In genomic region chr17:6641374-6641818, GRCh38 we compare ENCODE assay signal across 8 cellular contexts. TPM values are rescaled to one million over a fixed set of nuclear protein-coding genes. Genes with fewer than 3 reads are reported as not detected.
DNase-seq lines count a peak whose midpoint lies in the region; ATAC-seq and FAIRE-seq lines count a peak whose summit lies in the region.

No MANE protein-coding gene starts in this region.

- H3K9me3 ChIP-seq in muscle layer of duodenum (ENCODE audit: control insufficient read depth in 1 of 2, low read length in 2 of 2): no peaks in the 10 kb centered on the region

- peak overlapping the region; percentile 79 to 96 for H3K4me3 ChIP-seq in muscle layer of duodenum (ENCODE audit: low read depth in 1 of 2, low read length in 2 of 2)

- intact Hi-C loops in sciatic nerve (cut with DNase I): no loop called here

- ATAC-seq in HG03108 (IDR thresholded peaks at IDR 0.05; ENCODE audit: unreplicated experiment) (no peak), sciatic nerve (no peak)

- no peak for DNase-seq in GM18507 (ENCODE audit: extremely low spot score, insufficient read length, low read depth)
- peak; percentile 39 for DNase-seq in NCI-H69 (lab: John Stamatoyannopoulos, UW)
- peak; percentile 53 for DNase-seq in cerebellar cortex (ENCODE audit: low spot score)
- no peak for DNase-seq in T-helper 9 cell
- no peak for DNase-seq in inferior parietal cortex (ENCODE audit: extremely low spot score)
- no peak for DNase-seq in sciatic nerve (ENCODE audit: low spot score)

- H3K4me1 ChIP-seq in muscle layer of duodenum (ENCODE audit: control insufficient read depth in 1 of 2, insufficient read depth in 2 of 2, low read length in 2 of 2): peaks cover 0 to 27% of the 10 kb centered on the region in 2 donors

- FAIRE-seq in GM18507 (lab: Jason Lieb, UNC): peak; percentile 66

- H3K27me3 ChIP-seq in muscle layer of duodenum (ENCODE audit: low read depth, low read length): no peaks in the 10 kb centered on the region

- peak overlapping the region; percentile 93 for H3K27ac ChIP-seq in muscle layer of duodenum (ENCODE audit: low read length)

- H3K36me3 ChIP-seq in muscle layer of duodenum (ENCODE audit: control insufficient read depth in 1 of 2, insufficient read depth in 2 of 2, low read length in 2 of 2): peaks cover 16 to 28% of the 10 kb centered on the region in 2 donors

RNA-seq across cellular contexts. Expression of gene TXNDC17, which starts 0.5 kb away (rescaled TPM):
- total RNA-seq in sciatic nerve: 27.3 TPM

RNA-seq across cellular contexts. Expression of gene KIAA0753, which starts 0.9 kb away (rescaled TPM):
- 22.5 TPM for total RNA-seq in sciatic nerve

RNA-seq across cellular contexts. Expression of gene MED31, which starts 10.0 kb away (rescaled TPM):
- total RNA-seq in sciatic nerve: 13.8 TPM

RNA-seq across cellular contexts. Expression of gene C17orf100, which starts 10.2 kb away (rescaled TPM):
- total RNA-seq in sciatic nerve: 2.1 TPM

Comparison
In these comparisons a context has a peak if more than half of its experiments do, and no peak if none do; other contexts are left out.
1. DNase-seq: peak in NCI-H69 (single experiment) and cerebellar cortex (single experiment); none in GM18507 (single experiment), T-helper 9 cell (single experiment), inferior parietal cortex (single experiment) and sciatic nerve (single experiment).